In genomic region chr2:69383178-69383812, GRCh38 we compare ENCODE assay signal across 25 cellular contexts. TPM values are rescaled to one million over a fixed set of nuclear protein-coding genes. Genes with fewer than 3 reads are reported as not detected.
A peak's percentile ranks its signal among the peaks of the same experiment; 100 is the strongest.
DNase-seq lines count a peak whose midpoint lies in the region; ATAC-seq and TF ChIP-seq lines count a peak whose summit lies in the region.
"Had no signal": no experiment of that assay in that cellular context is flagged by ENCODE, and none has a peak within 500 bp of the region (broad histone marks: within the 10 kb centered on the region; RNA-seq: fewer than 3 reads in every experiment).

No MANE protein-coding gene starts in this region.

- peak overlapping the region in 1 of 5 experiments; percentile 65 for H3K27ac Mint-ChIP-seq in brain

- H3K9ac ChIP-seq in BLaER1 treated with 17β-estradiol and CSF1 and Interleukin-3, amounts not matched to agents 10 nM and 100 nM: no peak overlapping the region
- no peak overlapping the region for H3K9ac ChIP-seq in KMS-11

- peaks cover 0 to 73% (median 16%) of the 10 kb centered on the region in 11 experiments; a peak in 12 of 22 replicates for H4K20me1 ChIP-seq in BLaER1 treated with 17β-estradiol and CSF1 and Interleukin-3, amounts not matched to agents 10 nM and 100 nM
- H4K20me1 ChIP-seq in KMS-11 (ENCODE audit: insufficient read depth): no peaks in the 10 kb centered on the region

- peaks cover 81% of the 10 kb centered on the region for H3K79me2 ChIP-seq in KMS-11 (ENCODE audit: insufficient read depth, low read depth)

- CTCF ChIA-PET in HEK293T (lab: Yijun Ruan, JAX): no interaction called here

- no peak for DNase-seq in SW480 (ENCODE audit: low spot score)
- no peak for DNase-seq in HEK293T (ENCODE audit: extremely low spot score)
- no peak for DNase-seq in NCI-H69 (lab: John Stamatoyannopoulos, UW)
- DNase-seq: activated CD4-positive, alpha-beta T cell treated with anti-CD3 and anti-CD28 coated beads, Interleukin-2, amount 50 U/mL, for 48 hours; activated CD4-positive, CD25-positive, alpha-beta regulatory T cell; activated CD8-positive, alpha-beta memory T cell treated with anti-CD3 and anti-CD28 coated beads, Interleukin-2, amount 50 U/mL, for 4 hours; cerebellar nuclear complex; heart left ventricle; KBM-7; left cardiac atrium; MV-4-11; NCI-H1694 treated with DMSO at 0.1 percent for 48 hours; NCI-H2171 treated with DMSO at 0.1 percent for 48 hours; OCI-M1; Right ventricle myocardium superior; T1000; upper lobe of left lung had no signal

- H3K36me3 Mint-ChIP-seq in brain: peaks cover 53% of the 10 kb centered on the region

- POLR2A ChIA-PET in HEK293T (lab: Yijun Ruan, JAX): no interaction called here

- H3K27me3 ChIP-seq in BLaER1 treated with 17β-estradiol and CSF1 and Interleukin-3, amounts not matched to agents 10 nM and 100 nM: no peaks in the 10 kb centered on the region
- H3K27me3 ChIP-seq in KMS-11 (ENCODE audit: insufficient read depth, low read depth): no peaks in the 10 kb centered on the region
- no peaks in the 10 kb centered on the region for H3K27me3 ChIP-seq in muscle layer of duodenum (ENCODE audit: low read depth, low read length)
- H3K27me3 ChIP-seq: heart left ventricle, upper lobe of left lung had no signal

- peak overlapping the region in 3 of 11 experiments; percentile 71 to 82 (median 80); a peak in 2 of 22 replicates for H3K27ac ChIP-seq in BLaER1 treated with 17β-estradiol and CSF1 and Interleukin-3, amounts not matched to agents 10 nM and 100 nM
- H3K27ac ChIP-seq in KMS-11 (no peak overlapping the region), muscle layer of duodenum (ENCODE audit: low read length) (peak overlapping the region; percentile 36)
- H3K27ac ChIP-seq: C4-2B, heart left ventricle, upper lobe of left lung had no signal

- peaks cover 0 to 7% (median 1%) of the 10 kb centered on the region in 5 experiments for H3K9me3 Mint-ChIP-seq in brain
- H3K9me3 Mint-ChIP-seq: activated T-helper 2 cell treated with anti-CD3 and anti-CD28 coated beads, Interferon-gamma antibody, Interleukin-2, Interleukin-4, amounts not matched to agents 10 μg/mL and 5 μg/mL and 100 μg/mL, durations not matched to agents 14 hours and 24 hours and 36 hours had no signal

- H3K4me1 ChIP-seq in BLaER1 treated with 17β-estradiol and CSF1 and Interleukin-3, amounts not matched to agents 10 nM and 100 nM: peaks cover 51 to 68% (median 65%) of the 10 kb centered on the region in 10 experiments
- H3K4me1 ChIP-seq in KMS-11 (ENCODE audit: low read depth, poor library complexity, severe bottlenecking) (peaks cover 65% of the 10 kb centered on the region), muscle layer of duodenum (ENCODE audit: control insufficient read depth in 1 of 2, insufficient read depth in 2 of 2, low read length in 2 of 2) (peaks cover 6 to 21% of the 10 kb centered on the region in 2 donors)

- TF ChIP-seq CTCF in KMS-11 (conservative IDR thresholded peaks at IDR 0.05; ENCODE audit: low read depth, low read length) (no peak), brain (conservative IDR thresholded peaks at IDR 0.05) (no peak)

- H3K4me3 ChIP-seq in BLaER1 treated with 17β-estradiol and CSF1 and Interleukin-3, amounts not matched to agents 10 nM and 100 nM: no peak overlapping the region
- no peak overlapping the region for H3K4me3 ChIP-seq in KMS-11 (IDR thresholded peaks at IDR 0.05; ENCODE audit: insufficient read depth, low read depth, low read length)
- no peak overlapping the region for H3K4me3 ChIP-seq in muscle layer of duodenum (ENCODE audit: low read depth in 1 of 2, low read length in 2 of 2)
- H3K4me3 ChIP-seq: heart left ventricle, upper lobe of left lung had no signal

- peak overlapping the region in 3 of 5 experiments; percentile 8 to 62 (median 11) for H3K4me3 Mint-ChIP-seq in brain
- H3K4me3 Mint-ChIP-seq: activated naive CD8-positive, alpha-beta T cell had no signal

- peaks cover 64% of the 10 kb centered on the region for H3K4me1 Mint-ChIP-seq in brain

- H3K4me2 ChIP-seq in BLaER1 treated with 17β-estradiol and CSF1 and Interleukin-3, amounts not matched to agents 10 nM and 100 nM: peak overlapping the region; percentile 13 to 94 (median 70); a peak in 12 of 22 replicates
- peak overlapping the region; percentile 5; the same call in 1 of the 2 replicates for H3K4me2 ChIP-seq in KMS-11

- peaks cover 0 to 8% (median 2%) of the 10 kb centered on the region in 11 experiments; a peak in 9 of 22 replicates for H3K9me3 ChIP-seq in BLaER1 treated with 17β-estradiol and CSF1 and Interleukin-3, amounts not matched to agents 10 nM and 100 nM (replicated peaks in 1 of 11)
- H3K9me3 ChIP-seq in muscle layer of duodenum (ENCODE audit: control insufficient read depth in 1 of 2, low read length in 2 of 2): no peaks in the 10 kb centered on the region
- H3K9me3 ChIP-seq: heart left ventricle, upper lobe of left lung had no signal

- ATAC-seq in GM19351 (IDR thresholded peaks at IDR 0.05; ENCODE audit: unreplicated experiment): no peak
- ATAC-seq: heart left ventricle, left cardiac atrium had no signal

- H2AFZ ChIP-seq in KMS-11 (ENCODE audit: low read depth): no peak overlapping the region

- peaks cover 10 to 34% (median 20%) of the 10 kb centered on the region in 11 experiments; a peak in 19 of 22 replicates for H3K36me3 ChIP-seq in BLaER1 treated with 17β-estradiol and CSF1 and Interleukin-3, amounts not matched to agents 10 nM and 100 nM
- no peaks in the 10 kb centered on the region for H3K36me3 ChIP-seq in KMS-11 (ENCODE audit: insufficient read depth)
- no peaks in the 10 kb centered on the region for H3K36me3 ChIP-seq in muscle layer of duodenum (ENCODE audit: control insufficient read depth in 1 of 2, insufficient read depth in 2 of 2, low read length in 2 of 2)
- H3K36me3 ChIP-seq: heart left ventricle, upper lobe of left lung had no signal

- peaks cover 7% of the 10 kb centered on the region for H3K27me3 Mint-ChIP-seq in brain
- H3K27me3 Mint-ChIP-seq: activated naive CD8-positive, alpha-beta T cell had no signal

TF ChIP-seq in HEK293T, 16 proteins besides CTCF, POLR2A, EP300 and RAD21:
- TF ChIP-seq LEF1 (IDR thresholded peaks at IDR 0.05; ENCODE audit: borderline replicate concordance) (no peak), SP1 (IDR thresholded peaks at IDR 0.05) (no peak), BHLHE40 (IDR thresholded peaks at IDR 0.05; ENCODE audit: borderline replicate concordance) (no peak)

RNA-seq across cellular contexts. Expression of gene GFPT1, which starts 3.7 kb away (rescaled TPM):
- 11.6 TPM for polyA plus RNA-seq in brain (ENCODE audit: insufficient read depth, low read depth, low replicate concordance)

RNA-seq across cellular contexts. Expression of gene NFU1, which starts 53.9 kb away (rescaled TPM):
- 35.4 TPM for polyA plus RNA-seq in brain (ENCODE audit: insufficient read depth, low read depth, low replicate concordance)
